Comparison of ENCODE assay signal across 7 cellular contexts in the genomic region with DNA sequence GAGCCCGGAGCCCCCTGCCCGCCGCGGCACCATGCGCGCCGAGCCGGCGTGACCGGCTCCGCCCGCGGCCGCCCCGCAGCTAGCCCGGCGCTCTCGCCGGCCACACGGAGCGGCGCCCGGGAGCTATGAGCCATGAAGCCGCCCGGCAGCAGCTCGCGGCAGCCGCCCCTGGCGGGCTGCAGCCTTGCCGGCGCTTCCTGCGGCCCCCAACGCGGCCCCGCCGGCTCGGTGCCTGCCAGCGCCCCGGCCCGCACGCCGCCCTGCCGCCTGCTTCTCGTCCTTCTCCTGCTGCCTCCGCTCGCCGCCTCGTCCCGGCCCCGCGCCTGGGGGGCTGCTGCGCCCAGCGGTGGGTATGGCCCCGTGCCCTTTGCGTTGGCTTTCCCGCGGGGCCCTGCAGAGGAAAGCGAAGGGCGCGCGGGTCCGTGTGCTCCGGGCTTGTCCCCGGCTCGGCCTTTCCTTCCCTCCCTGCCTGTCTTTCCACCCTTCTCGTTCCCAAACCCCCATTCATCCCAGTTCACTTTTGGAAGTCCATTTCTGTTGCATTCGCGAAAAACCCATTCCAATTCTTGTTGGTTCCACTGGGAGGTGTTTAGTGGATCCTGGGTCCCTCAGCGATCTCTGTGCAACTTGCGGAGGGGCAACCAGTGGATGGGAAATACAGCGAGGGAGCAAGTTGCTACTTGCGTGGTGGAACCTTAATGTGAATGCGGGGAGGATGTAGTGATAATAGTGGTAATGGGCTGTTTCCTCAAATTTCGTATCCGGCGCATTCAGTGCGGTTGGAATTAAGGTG. TPM values are rescaled to one million over a fixed set of nuclear protein-coding genes. Genes with fewer than 3 reads are reported as not detected.
DNase-seq lines count a peak whose midpoint lies in the region; ATAC-seq and TF ChIP-seq lines count a peak whose summit lies in the region.

No MANE protein-coding gene starts in this region.

- no peaks in the 10 kb centered on the region for H3F3A ChIP-seq in MM.1S (ENCODE audit: insufficient read depth, low read length)

- H3K4me1 Mint-ChIP-seq in activated naive CD8-positive, alpha-beta T cell treated with anti-CD3 and anti-CD28 coated beads, Interleukin-2, amount 50 U/mL, for 24 hours = peaks cover 13% of the 10 kb centered on the region

- no peak for TF ChIP-seq CTCF in MM.1S (IDR thresholded peaks at IDR 0.05; ENCODE audit: low read length)
- TF ChIP-seq CTCF in right atrium auricular region (IDR thresholded peaks at IDR 0.05) = no peak

- H3K4me3 ChIP-seq in MM.1S (ENCODE audit: low read length) (peak overlapping the region; percentile 77), right atrium auricular region (peak overlapping the region; percentile 56 to 66), rectal smooth muscle tissue (ENCODE audit: low read length) (peak overlapping the region; percentile 49)

- no peaks in the 10 kb centered on the region for H4K20me1 ChIP-seq in MM.1S (ENCODE audit: insufficient read depth, low read length)

- H3K4me1 ChIP-seq in MM.1S (ENCODE audit: low read length) (peaks cover 15% of the 10 kb centered on the region), right atrium auricular region (peaks cover 0 to 20% of the 10 kb centered on the region in 2 donors), rectal smooth muscle tissue (ENCODE audit: control insufficient read depth, insufficient read depth, low read length) (no peaks in the 10 kb centered on the region)

- H3K9me3 ChIP-seq in MM.1S (replicated peaks; ENCODE audit: insufficient read depth, low read length) (no peaks in the 10 kb centered on the region), right atrium auricular region (no peaks in the 10 kb centered on the region)

- H3K27me3 Mint-ChIP-seq in activated naive CD8-positive, alpha-beta T cell treated with anti-CD3 and anti-CD28 coated beads, Interleukin-2, amount 50 U/mL, for 24 hours = peaks cover 69% of the 10 kb centered on the region

- H3K27me3 ChIP-seq in MM.1S (replicated peaks; ENCODE audit: insufficient read depth, low read length) (0 out of 2 replicates have a peak, but pooled peaks cover 6% of the 10 kb centered on the region), right atrium auricular region (no peaks in the 10 kb centered on the region), rectal smooth muscle tissue (ENCODE audit: control insufficient read depth, insufficient read depth, low read length) (peaks cover 5% of the 10 kb centered on the region)

- H3K9ac ChIP-seq in MM.1S (ENCODE audit: low read length) (peak overlapping the region; percentile 46; the same call in 1 of the 2 replicates), rectal smooth muscle tissue (ENCODE audit: low read length) (no peak overlapping the region)

- H2AFZ ChIP-seq in MM.1S (ENCODE audit: low read length) = peak overlapping the region; percentile 92

- H3K27ac Mint-ChIP-seq in activated naive CD8-positive, alpha-beta T cell treated with anti-CD3 and anti-CD28 coated beads, Interleukin-2, amount 50 U/mL, for 24 hours = no peak overlapping the region

- H3K9me2 ChIP-seq in MM.1S (replicated peaks; ENCODE audit: insufficient read depth, low read length) = no peaks in the 10 kb centered on the region

- H3K36me3 ChIP-seq in MM.1S (replicated peaks; ENCODE audit: insufficient read depth, low read length) (no peaks in the 10 kb centered on the region), right atrium auricular region (no peaks in the 10 kb centered on the region), rectal smooth muscle tissue (ENCODE audit: control insufficient read depth, insufficient read depth, low read length) (no peaks in the 10 kb centered on the region)

- H3K4me3 Mint-ChIP-seq in activated naive CD8-positive, alpha-beta T cell treated with anti-CD3 and anti-CD28 coated beads, Interleukin-2, amount 50 U/mL, for 24 hours = peak overlapping the region; percentile 80

- no peaks in the 10 kb centered on the region for H3K79me2 ChIP-seq in MM.1S (ENCODE audit: low read length)

- peak overlapping the region; percentile 83 for H3K4me2 ChIP-seq in MM.1S (ENCODE audit: low read depth, low read length)

- H3K27ac ChIP-seq in MM.1S (ENCODE audit: low read length) (no peak overlapping the region), right atrium auricular region (peak overlapping the region; percentile 67 to 86), rectal smooth muscle tissue (ENCODE audit: low read depth, low read length) (no peak overlapping the region)

- H3K9me3 Mint-ChIP-seq in activated naive CD8-positive, alpha-beta T cell treated with anti-CD3 and anti-CD28 coated beads, Interleukin-2, amount 50 U/mL, for 24 hours = no peaks in the 10 kb centered on the region

- DNase-seq in GM04504 (ENCODE audit: low read depth) = peak; percentile 4
- DNase-seq in MM.1S = peak; percentile 46
- DNase-seq in activated naive CD8-positive, alpha-beta T cell treated with anti-CD3 and anti-CD28 coated beads, Interleukin-2, amount 50 U/mL, for 24 hours = peak; percentile 21
- DNase-seq in right atrium auricular region (ENCODE audit: low spot score) = no peak
- DNase-seq in NCI-H524 treated with DMSO at 0.1 percent for 48 hours (lab: John Stamatoyannopoulos, UW) = no peak

- peak; percentile 60 for ATAC-seq in GM21515 (IDR thresholded peaks at IDR 0.05; ENCODE audit: unreplicated experiment)
- ATAC-seq in activated naive CD8-positive, alpha-beta T cell treated with anti-CD3 and anti-CD28 coated beads, Interleukin-2, amount 50 U/mL, for 24 hours = peak; percentile 53

- no peaks in the 10 kb centered on the region for H3K36me3 Mint-ChIP-seq in activated naive CD8-positive, alpha-beta T cell treated with anti-CD3 and anti-CD28 coated beads, Interleukin-2, amount 50 U/mL, for 24 hours (ENCODE audit: low read depth)

RNA-seq across cellular contexts. Expression of gene ADAM23, which starts 0.6 kb away (rescaled TPM):
- total RNA-seq in right atrium auricular region = 10 to 100 TPM in 1 of 2 donors, 1 to 10 TPM in 1; 7.6 to 34.6 TPM

Comparison
In these comparisons a context has a peak if more than half of its experiments do, and no peak if none do; other contexts are left out.
1. DNase-seq: peak in GM04504 (single experiment), MM.1S (single experiment) and activated naive CD8-positive, alpha-beta T cell treated with anti-CD3 and anti-CD28 coated beads, Interleukin-2, amount 50 U/mL, for 24 hours (single experiment); none in right atrium auricular region (single experiment) and NCI-H524 treated with DMSO at 0.1 percent for 48 hours (single experiment).
2. H3K27ac ChIP-seq: peak in right atrium auricular region (2 of 2); none in MM.1S (single experiment) and rectal smooth muscle tissue (single experiment).
3. Peak in every context shown above with its lines, with median percentiles within 50 percentile points of each other: H3K4me3 ChIP-seq.